In the genomic region with DNA sequence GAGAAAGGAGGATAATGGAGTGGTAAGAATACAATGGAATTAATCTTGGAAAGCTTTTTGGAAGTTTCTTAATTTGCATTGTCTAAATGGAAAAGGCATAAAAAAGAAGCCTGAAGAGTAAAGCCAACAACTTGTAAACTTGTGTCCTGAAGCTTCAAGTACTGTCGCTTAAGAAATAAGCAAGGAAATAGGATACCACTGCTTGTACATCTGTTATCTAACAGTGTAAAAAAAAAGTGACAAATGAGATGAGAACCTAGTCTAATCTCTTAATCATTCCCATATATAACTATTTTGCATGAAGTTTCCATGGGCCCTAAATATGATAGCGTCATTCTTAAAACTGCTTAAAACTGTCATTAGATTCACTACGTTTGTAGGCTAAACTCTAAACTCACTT, we compare ENCODE assay signal across 23 cellular contexts.
"Had no signal": no experiment of that assay in that cellular context is flagged by ENCODE, and none has a peak within 500 bp of the region (broad histone marks: within the 10 kb centered on the region; RNA-seq: fewer than 3 reads in every experiment).

No MANE protein-coding gene starts in this region.

- H3K27ac ChIP-seq: cardiac muscle cell, left ventricle myocardium inferior, ovary, thyroid gland, WERI-Rb-1 had no signal

- H3K27ac Mint-ChIP-seq: activated naive CD8-positive, alpha-beta T cell treated with anti-CD3 and anti-CD28 coated beads, Interleukin-2, amount 50 U/mL, for 24 hours; activated T-helper 2 cell treated with anti-CD3 and anti-CD28 coated beads, Interferon-gamma antibody, Interleukin-2, Interleukin-4, amounts not matched to agents 10 μg/mL and 5 μg/mL and 100 μg/mL, durations not matched to agents 14 hours and 24 hours and 36 hours had no signal

- H3K36me3 ChIP-seq: cardiac muscle cell, left ventricle myocardium inferior, ovary, thyroid gland, WERI-Rb-1 had no signal

- DNase-seq: activated CD4-positive, CD25-positive, alpha-beta regulatory T cell treated with anti-CD3 and anti-CD28 coated beads, Interleukin-2, amount 50 U/mL, for 72 hours; activated CD8-positive, alpha-beta memory T cell treated with anti-CD3 and anti-CD28 coated beads for 24 hours; activated CD8-positive, alpha-beta memory T cell treated with anti-CD3 and anti-CD28 coated beads, Interleukin-2, amount 50 U/mL, for 4 hours; activated naive CD4-positive, alpha-beta T cell treated with Interleukin-2 at 50 U/mL for 16 hours; activated naive CD8-positive, alpha-beta T cell treated with anti-CD3 and anti-CD28 coated beads, Interleukin-2, amount 50 U/mL, for 24 hours; activated T-cell treated with anti-CD3 and anti-CD28 coated beads, Interleukin-2, amount 50 U/mL, for 4 hours; erythroblast; foreskin fibroblast; hippocampal formation; left ventricle myocardium inferior; mammary epithelial cell; naive thymus-derived CD8-positive, alpha-beta T cell; ovary; right cardiac atrium; stimulated activated CD4-positive, alpha-beta T cell treated with anti-CD3 and anti-CD28 coated beads, Interleukin-12 subunit alpha, Interleukin-12 subunit beta, amount 100 ng/mL, for 4 hours; stimulated activated CD4-positive, alpha-beta T cell treated with anti-CD3 and anti-CD28 coated beads, Interleukin-4, amount 100 ng/mL, for 4 hours; substantia nigra; thyroid gland; WERI-Rb-1 had no signal

- H3K4me3 Mint-ChIP-seq: activated naive CD8-positive, alpha-beta T cell treated with anti-CD3 and anti-CD28 coated beads, Interleukin-2, amount 50 U/mL, for 24 hours; mesothelial cell of epicardium; stimulated activated naive CD8-positive, alpha-beta T cell treated with anti-CD3 and anti-CD28 coated beads, Interleukin-15, Interleukin-2, amounts not matched to agents 100 ng/mL and 50 ng/mL, for 24 hours had no signal

- ATAC-seq: activated naive CD8-positive, alpha-beta T cell treated with anti-CD3 and anti-CD28 coated beads, Interleukin-2, amount 50 U/mL, for 24 hours; activated T-cell treated with anti-CD3 and anti-CD28 coated beads, Interleukin-2, amount 50 U/mL, for 4 hours; naive thymus-derived CD8-positive, alpha-beta T cell; right cardiac atrium had no signal

- H3K4me1 ChIP-seq: left ventricle myocardium inferior had no signal

- H3K27me3 Mint-ChIP-seq: activated naive CD8-positive, alpha-beta T cell treated with anti-CD3 and anti-CD28 coated beads, Interleukin-2, amount 50 U/mL, for 24 hours; naive thymus-derived CD8-positive, alpha-beta T cell; stimulated activated naive CD8-positive, alpha-beta T cell treated with anti-CD3 and anti-CD28 coated beads, Interleukin-15, Interleukin-2, amounts not matched to agents 100 ng/mL and 50 ng/mL, for 24 hours had no signal

- H3K36me3 Mint-ChIP-seq: mesothelial cell of epicardium; naive thymus-derived CD8-positive, alpha-beta T cell had no signal

- H3K9me3 Mint-ChIP-seq: activated T-cell treated with anti-CD3 and anti-CD28 coated beads, Interleukin-2, amount 50 U/mL, for 4 hours; mesothelial cell of epicardium had no signal

- H3K27me3 ChIP-seq: cardiac muscle cell, ovary, thyroid gland had no signal

- H3K4me3 ChIP-seq: cardiac muscle cell, left ventricle myocardium inferior, ovary, thyroid gland had no signal

- H3K9me3 ChIP-seq: left ventricle myocardium inferior, ovary, thyroid gland had no signal
